ENCODE assay signal across 1 cellular context in the genomic region with DNA sequence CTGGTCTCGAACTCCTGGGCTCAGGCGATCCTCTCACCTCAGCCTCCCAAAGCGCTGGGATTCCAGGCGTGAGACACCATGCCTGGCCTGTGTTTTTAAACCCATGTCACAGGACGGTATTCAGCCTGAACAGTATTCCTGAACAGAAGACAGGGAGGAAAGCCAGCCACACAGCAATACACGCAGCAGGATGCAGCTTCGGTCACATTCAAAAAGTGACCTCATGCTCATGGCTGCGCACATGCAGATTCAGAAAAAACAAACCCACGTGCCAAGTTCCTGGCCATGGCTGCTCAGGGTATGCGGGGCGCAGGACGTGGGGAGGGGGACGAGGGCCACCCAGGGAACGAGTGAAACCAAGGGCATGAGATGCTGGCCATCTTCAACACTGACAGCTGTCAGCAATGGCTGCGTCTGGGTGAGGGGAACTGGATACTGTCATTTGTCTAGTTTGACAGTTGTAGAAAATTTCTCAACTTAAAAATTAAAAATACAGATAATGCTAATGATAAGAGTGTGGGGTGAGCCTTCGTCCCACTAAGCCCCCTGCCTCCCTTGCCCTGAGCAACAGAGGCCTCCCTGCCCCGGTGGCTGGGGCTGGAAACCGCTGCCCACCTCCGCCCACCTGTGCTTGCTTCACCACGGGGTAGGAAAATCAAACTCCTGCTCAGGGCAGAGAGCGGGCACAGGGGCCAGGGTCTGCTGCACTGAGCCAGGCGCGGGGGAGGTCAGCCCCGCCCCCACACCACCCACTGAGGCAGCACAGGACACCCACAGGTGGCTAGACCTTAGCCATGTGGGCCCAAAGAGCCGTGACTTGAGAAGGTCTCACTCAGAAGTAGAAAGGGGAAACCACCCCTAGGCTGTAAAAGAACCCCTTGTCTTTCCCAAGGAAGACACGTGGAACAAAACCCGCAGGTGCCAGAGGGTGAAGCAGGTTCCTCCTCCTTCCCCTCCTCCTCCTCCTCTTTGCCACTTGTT.
TF ChIP-seq lines count a peak whose summit lies in the region.

No MANE protein-coding gene starts in this region.

TF ChIP-seq in HepG2, 621 proteins besides CTCF, POLR2A, EP300 and RAD21 (continued from another document):
- TF ChIP-seq, protein P1, sequence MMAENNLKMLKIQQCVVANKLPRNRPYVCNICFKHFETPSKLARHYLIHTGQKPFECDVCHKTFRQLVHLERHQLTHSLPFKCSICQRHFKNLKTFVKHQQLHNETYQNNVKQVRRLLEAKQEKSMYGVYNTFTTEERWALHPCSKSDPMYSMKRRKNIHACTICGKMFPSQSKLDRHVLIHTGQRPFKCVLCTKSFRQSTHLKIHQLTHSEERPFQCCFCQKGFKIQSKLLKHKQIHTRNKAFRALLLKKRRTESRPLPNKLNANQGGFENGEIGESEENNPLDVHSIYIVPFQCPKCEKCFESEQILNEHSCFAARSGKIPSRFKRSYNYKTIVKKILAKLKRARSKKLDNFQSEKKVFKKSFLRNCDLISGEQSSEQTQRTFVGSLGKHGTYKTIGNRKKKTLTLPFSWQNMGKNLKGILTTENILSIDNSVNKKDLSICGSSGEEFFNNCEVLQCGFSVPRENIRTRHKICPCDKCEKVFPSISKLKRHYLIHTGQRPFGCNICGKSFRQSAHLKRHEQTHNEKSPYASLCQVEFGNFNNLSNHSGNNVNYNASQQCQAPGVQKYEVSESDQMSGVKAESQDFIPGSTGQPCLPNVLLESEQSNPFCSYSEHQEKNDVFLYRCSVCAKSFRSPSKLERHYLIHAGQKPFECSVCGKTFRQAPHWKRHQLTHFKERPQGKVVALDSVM (CRISPR knock-in tag; IDR thresholded peaks at IDR 0.05) = 0 out of 2 replicates have a peak, but pooled peaks have one; percentile 56
- TF ChIP-seq GMEB2 (CRISPR knock-in tag; IDR thresholded peaks at IDR 0.05; ENCODE audit: low read depth) = no peak
- no peak for TF ChIP-seq SKI (IDR thresholded peaks at IDR 0.05; ENCODE audit: partially characterized antibody)
- no peak for TF ChIP-seq ZNF354B (CRISPR knock-in tag; IDR thresholded peaks at IDR 0.05)
- TF ChIP-seq AGO2 (optimal IDR thresholded peaks at IDR 0.05; ENCODE audit: low read depth, low read length) = no peak
- TF ChIP-seq ZNF841 (CRISPR knock-in tag; IDR thresholded peaks at IDR 0.05; ENCODE audit: borderline replicate concordance) = no peak
